19 cellular contexts compared by ENCODE assay signal in the genomic region with DNA sequence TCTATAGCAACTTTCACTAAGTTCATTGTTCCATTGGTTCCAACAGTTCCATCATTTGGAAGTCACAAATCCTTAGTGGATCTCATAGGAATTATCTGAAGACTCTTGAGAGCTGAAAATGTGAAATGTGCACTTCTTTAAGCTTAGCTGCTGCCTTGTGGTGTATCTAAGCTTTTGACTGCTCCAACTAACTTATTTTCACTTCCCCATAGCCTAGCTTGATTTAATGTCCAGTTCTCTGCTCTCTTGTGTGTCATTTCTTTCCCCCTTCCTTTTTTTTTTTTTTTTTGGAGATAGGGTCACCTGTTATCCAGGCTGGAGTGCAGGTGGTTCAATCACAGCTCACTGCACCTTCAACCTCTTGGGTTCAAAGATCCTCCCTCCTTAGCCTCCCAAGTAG.
"Had no signal": no experiment of that assay in that cellular context is flagged by ENCODE, and none has a peak within 500 bp of the region (broad histone marks: within the 10 kb centered on the region; RNA-seq: fewer than 3 reads in every experiment).

No MANE protein-coding gene starts in this region.

- H3K27ac ChIP-seq: epithelial cell of prostate, prostate gland, skin epidermis, stomach, testis had no signal

- H3K36me3 ChIP-seq: prostate gland had no signal

- H3K4me3 Mint-ChIP-seq: natural killer cell treated with Interleukin-12 subunit alpha and Interleukin-12 subunit beta and Interleukin-15 and Interleukin-18, amount 100 ng/mL, for 72 hours had no signal

- H3K4me3 ChIP-seq: prostate gland, skin epidermis, stomach, testis had no signal

- DNase-seq: activated CD4-positive, alpha-beta T cell treated with anti-CD3 and anti-CD28 coated beads, Interleukin-2, amount 50 U/mL, for 1 hour; activated naive CD4-positive, alpha-beta T cell treated with anti-CD3 and anti-CD28 coated beads, Interleukin-2, amount 50 U/mL, for 16 hours; activated T-cell treated with anti-CD3 and anti-CD28 coated beads, Interleukin-2, amount 50 U/mL, for 1 hour; dermis blood vessel endothelial cell; foreskin melanocyte; kidney glomerular epithelial cell; left ventricle myocardium superior; mesendoderm; occipital lobe; right cardiac atrium; stimulated activated CD4-positive, alpha-beta T cell treated with anti-CD3 and anti-CD28 coated beads, Interleukin-4, amount 100 ng/mL, for 4 hours; stomach; T-helper 2 cell; testis had no signal

- H3K27me3 ChIP-seq: stomach, testis had no signal

- H3K4me1 ChIP-seq: prostate gland, stomach, testis had no signal

- H3K27ac Mint-ChIP-seq: natural killer cell treated with Interleukin-12 subunit alpha and Interleukin-12 subunit beta and Interleukin-15 and Interleukin-18, amount 100 ng/mL, for 72 hours had no signal

- ATAC-seq: activated CD4-positive, CD25-positive, alpha-beta regulatory T cell treated with anti-CD3 and anti-CD28 coated beads, Interleukin-2, amount 50 U/mL, for 24 hours; left ventricle myocardium superior; natural killer cell treated with Interleukin-12 subunit alpha and Interleukin-12 subunit beta and Interleukin-15 and Interleukin-18, amount 100 ng/mL, for 72 hours; right cardiac atrium had no signal

- H3K9me3 Mint-ChIP-seq: natural killer cell treated with Interleukin-12 subunit alpha and Interleukin-12 subunit beta and Interleukin-15 and Interleukin-18, amount 100 ng/mL, for 72 hours had no signal

- H3K9me3 ChIP-seq: prostate gland, stomach, testis had no signal

- H3K27me3 Mint-ChIP-seq: natural killer cell treated with Interleukin-12 subunit alpha and Interleukin-12 subunit beta and Interleukin-15 and Interleukin-18, amount 100 ng/mL, for 72 hours had no signal
